In genomic region chr18:47261902-47262301, GRCh38 we compare ENCODE assay signal across 26 cellular contexts. TPM values are rescaled to one million over a fixed set of nuclear protein-coding genes. Genes with fewer than 3 reads are reported as not detected.
"Had no signal": no experiment of that assay in that cellular context is flagged by ENCODE, and none has a peak within 500 bp of the region (broad histone marks: within the 10 kb centered on the region; RNA-seq: fewer than 3 reads in every experiment).

No MANE protein-coding gene starts in this region.

- ATAC-seq: activated naive CD8-positive, alpha-beta T cell treated with anti-CD3 and anti-CD28 coated beads, Interleukin-2, amount 50 U/mL, for 24 hours; left ventricle myocardium superior; right lobe of liver had no signal

- DNase-seq: activated CD4-positive, alpha-beta T cell treated with anti-CD3 and anti-CD28 coated beads for 1 hour; activated CD4-positive, alpha-beta T cell treated with anti-CD3 and anti-CD28 coated beads, Interleukin-2, amount 50 U/mL, for 4 hours; activated CD8-positive, alpha-beta memory T cell treated with anti-CD3 and anti-CD28 coated beads, Interleukin-2, amount 50 U/mL, for 48 hours; activated naive CD4-positive, alpha-beta T cell treated with Interleukin-2 at 50 U/mL for 16 hours; activated naive CD8-positive, alpha-beta T cell treated with anti-CD3 and anti-CD28 coated beads, Interleukin-2, amount 50 U/mL, for 24 hours; activated T-cell treated with anti-CD3 and anti-CD28 coated beads, Interleukin-2, amount 50 U/mL, for 4 hours; foreskin keratinocyte; left ventricle myocardium superior; midbrain; nucleus accumbens; right lobe of liver; stimulated activated CD4-positive, alpha-beta T cell treated with anti-CD3 and anti-CD28 coated beads, Interleukin-1b, Interleukin-23, amount 100 ng/mL, for 48 hours; stomach; SW 1271 had no signal

- H3K27ac Mint-ChIP-seq: activated naive CD8-positive, alpha-beta T cell treated with anti-CD3 and anti-CD28 coated beads, Interleukin-2, amount 50 U/mL, for 24 hours; nephron had no signal

- H3K9me3 ChIP-seq: right lobe of liver, suprapubic skin had no signal

- H3K4me3 ChIP-seq: cardiac muscle cell, right lobe of liver, skin epidermis, stomach, suprapubic skin, tibial nerve had no signal

- H3K4me3 Mint-ChIP-seq: activated naive CD8-positive, alpha-beta T cell treated with anti-CD3 and anti-CD28 coated beads, Interleukin-2, amount 50 U/mL, for 24 hours; activated T-cell treated with anti-CD3 and anti-CD28 coated beads, Interleukin-2, amount 50 U/mL, for 4 hours; nephron had no signal

- H3K4me1 Mint-ChIP-seq: nephron had no signal

- H3K9me3 Mint-ChIP-seq: activated naive CD8-positive, alpha-beta T cell treated with anti-CD3 and anti-CD28 coated beads, Interleukin-2, amount 50 U/mL, for 24 hours; activated T-cell treated with anti-CD3 and anti-CD28 coated beads, Interleukin-2, amount 50 U/mL, for 4 hours had no signal

- H3K36me3 ChIP-seq: cardiac muscle cell, right lobe of liver, stomach, suprapubic skin, WERI-Rb-1 had no signal

- H3K27ac ChIP-seq: cardiac muscle cell, foreskin keratinocyte, right lobe of liver, skin epidermis, stomach, suprapubic skin, tibial nerve, WERI-Rb-1 had no signal

- H3K4me1 ChIP-seq: foreskin keratinocyte, right lobe of liver had no signal

RNA-seq across cellular contexts. Expression of gene SKOR2, which starts 10.4 kb away (rescaled TPM):
- total RNA-seq: activated CD8-positive, alpha-beta memory T cell treated with anti-CD3 and anti-CD28 coated beads for 36 hours; activated T-cell treated with anti-CD3 and anti-CD28 coated beads, Interleukin-2, amount 50 U/mL, for 4 hours; cardiac muscle cell; chondrocyte; foreskin keratinocyte; glomerular endothelial cell; left ventricle myocardium superior; myocyte; right lobe of liver; stomach; suprapubic skin; T-helper 2 cell treated with Interferon-gamma antibody and Interleukin-4, amounts not matched to agents 100 ng/mL and 5 ng/mL, for 36 hours; tibial nerve had no signal
- polyA plus RNA-seq: cardiac muscle cell, esophagus, foreskin keratinocyte, stomach had no signal
